1 cellular context compared by ENCODE assay signal in the genomic region with DNA sequence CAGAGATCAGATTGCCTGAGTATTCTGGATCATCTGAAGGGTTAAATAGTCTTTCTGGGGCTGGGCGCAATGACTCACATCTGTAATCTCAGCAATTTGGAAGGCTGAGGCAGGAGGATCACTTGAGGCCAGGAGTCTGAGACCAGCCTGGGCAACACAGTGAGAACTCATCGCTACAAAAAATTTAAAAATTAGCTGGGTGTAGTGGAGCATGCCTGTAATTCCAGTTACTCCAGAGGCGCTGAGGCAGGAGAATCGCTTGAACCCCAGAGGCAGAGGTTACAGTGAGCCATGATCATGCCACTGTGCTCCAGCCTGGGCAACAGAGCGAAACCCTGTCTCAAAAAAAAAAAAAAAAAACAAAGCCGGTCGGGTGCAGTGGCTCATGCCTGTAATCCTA.
A peak's percentile ranks its signal among the peaks of the same experiment; 100 is the strongest.
TF ChIP-seq lines count a peak whose summit lies in the region.

No MANE protein-coding gene starts in this region.

TF ChIP-seq in K562, 482 proteins besides CTCF, POLR2A, EP300 and RAD21:
- TF ChIP-seq THRAP3 (IDR thresholded peaks at IDR 0.05; ENCODE audit: borderline replicate concordance) (no peak), HNRNPLL (IDR thresholded peaks at IDR 0.05; ENCODE audit: low read depth, low read length, poor library complexity, severe bottlenecking) (no peak), PYGO2 (tag; IDR thresholded peaks at IDR 0.05) (no peak), HNRNPL (IDR thresholded peaks at IDR 0.05; ENCODE audit: low read depth, low read length) (no peak), FOSL1 (tag; conservative IDR thresholded peaks at IDR 0.05) (0 out of 2 replicates have a peak, but pooled peaks have one; percentile 27), CREB1 (IDR thresholded peaks at IDR 0.05) (no peak), CREB1 (CRISPR knock-in tag; IDR thresholded peaks at IDR 0.05) (no peak), JUNB (CRISPR knock-in tag; conservative IDR thresholded peaks at IDR 0.05) (no peak), ZC3H8 (IDR thresholded peaks at IDR 0.05) (no peak), ZNF551 (CRISPR knock-in tag; IDR thresholded peaks at IDR 0.05) (no peak), MCM2 (IDR thresholded peaks at IDR 0.05; ENCODE audit: low read depth) (no peak), KHSRP (IDR thresholded peaks at IDR 0.05) (no peak), KDM1A (IDR thresholded peaks at IDR 0.05) (peak; percentile 40 to 49; a peak in 1 of 4 replicates), SNIP1 (IDR thresholded peaks at IDR 0.05; ENCODE audit: low read depth) (no peak)
- TF ChIP-seq, protein P1, sequence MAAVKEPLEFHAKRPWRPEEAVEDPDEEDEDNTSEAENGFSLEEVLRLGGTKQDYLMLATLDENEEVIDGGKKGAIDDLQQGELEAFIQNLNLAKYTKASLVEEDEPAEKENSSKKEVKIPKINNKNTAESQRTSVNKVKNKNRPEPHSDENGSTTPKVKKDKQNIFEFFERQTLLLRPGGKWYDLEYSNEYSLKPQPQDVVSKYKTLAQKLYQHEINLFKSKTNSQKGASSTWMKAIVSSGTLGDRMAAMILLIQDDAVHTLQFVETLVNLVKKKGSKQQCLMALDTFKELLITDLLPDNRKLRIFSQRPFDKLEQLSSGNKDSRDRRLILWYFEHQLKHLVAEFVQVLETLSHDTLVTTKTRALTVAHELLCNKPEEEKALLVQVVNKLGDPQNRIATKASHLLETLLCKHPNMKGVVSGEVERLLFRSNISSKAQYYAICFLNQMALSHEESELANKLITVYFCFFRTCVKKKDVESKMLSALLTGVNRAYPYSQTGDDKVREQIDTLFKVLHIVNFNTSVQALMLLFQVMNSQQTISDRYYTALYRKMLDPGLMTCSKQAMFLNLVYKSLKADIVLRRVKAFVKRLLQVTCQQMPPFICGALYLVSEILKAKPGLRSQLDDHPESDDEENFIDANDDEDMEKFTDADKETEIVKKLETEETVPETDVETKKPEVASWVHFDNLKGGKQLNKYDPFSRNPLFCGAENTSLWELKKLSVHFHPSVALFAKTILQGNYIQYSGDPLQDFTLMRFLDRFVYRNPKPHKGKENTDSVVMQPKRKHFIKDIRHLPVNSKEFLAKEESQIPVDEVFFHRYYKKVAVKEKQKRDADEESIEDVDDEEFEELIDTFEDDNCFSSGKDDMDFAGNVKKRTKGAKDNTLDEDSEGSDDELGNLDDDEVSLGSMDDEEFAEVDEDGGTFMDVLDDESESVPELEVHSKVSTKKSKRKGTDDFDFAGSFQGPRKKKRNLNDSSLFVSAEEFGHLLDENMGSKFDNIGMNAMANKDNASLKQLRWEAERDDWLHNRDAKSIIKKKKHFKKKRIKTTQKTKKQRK (IDR thresholded peaks at IDR 0.05; ENCODE audit: borderline replicate concordance, low read depth, low read length), result no peak
- TF ChIP-seq, protein P2, sequence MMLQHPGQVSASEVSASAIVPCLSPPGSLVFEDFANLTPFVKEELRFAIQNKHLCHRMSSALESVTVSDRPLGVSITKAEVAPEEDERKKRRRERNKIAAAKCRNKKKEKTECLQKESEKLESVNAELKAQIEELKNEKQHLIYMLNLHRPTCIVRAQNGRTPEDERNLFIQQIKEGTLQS (IDR thresholded peaks at IDR 0.05), result peak; percentile 29
- TF ChIP-seq, protein P2 (CRISPR knock-in tag; conservative IDR thresholded peaks at IDR 0.05), result no peak
- TF ChIP-seq, protein P3, sequence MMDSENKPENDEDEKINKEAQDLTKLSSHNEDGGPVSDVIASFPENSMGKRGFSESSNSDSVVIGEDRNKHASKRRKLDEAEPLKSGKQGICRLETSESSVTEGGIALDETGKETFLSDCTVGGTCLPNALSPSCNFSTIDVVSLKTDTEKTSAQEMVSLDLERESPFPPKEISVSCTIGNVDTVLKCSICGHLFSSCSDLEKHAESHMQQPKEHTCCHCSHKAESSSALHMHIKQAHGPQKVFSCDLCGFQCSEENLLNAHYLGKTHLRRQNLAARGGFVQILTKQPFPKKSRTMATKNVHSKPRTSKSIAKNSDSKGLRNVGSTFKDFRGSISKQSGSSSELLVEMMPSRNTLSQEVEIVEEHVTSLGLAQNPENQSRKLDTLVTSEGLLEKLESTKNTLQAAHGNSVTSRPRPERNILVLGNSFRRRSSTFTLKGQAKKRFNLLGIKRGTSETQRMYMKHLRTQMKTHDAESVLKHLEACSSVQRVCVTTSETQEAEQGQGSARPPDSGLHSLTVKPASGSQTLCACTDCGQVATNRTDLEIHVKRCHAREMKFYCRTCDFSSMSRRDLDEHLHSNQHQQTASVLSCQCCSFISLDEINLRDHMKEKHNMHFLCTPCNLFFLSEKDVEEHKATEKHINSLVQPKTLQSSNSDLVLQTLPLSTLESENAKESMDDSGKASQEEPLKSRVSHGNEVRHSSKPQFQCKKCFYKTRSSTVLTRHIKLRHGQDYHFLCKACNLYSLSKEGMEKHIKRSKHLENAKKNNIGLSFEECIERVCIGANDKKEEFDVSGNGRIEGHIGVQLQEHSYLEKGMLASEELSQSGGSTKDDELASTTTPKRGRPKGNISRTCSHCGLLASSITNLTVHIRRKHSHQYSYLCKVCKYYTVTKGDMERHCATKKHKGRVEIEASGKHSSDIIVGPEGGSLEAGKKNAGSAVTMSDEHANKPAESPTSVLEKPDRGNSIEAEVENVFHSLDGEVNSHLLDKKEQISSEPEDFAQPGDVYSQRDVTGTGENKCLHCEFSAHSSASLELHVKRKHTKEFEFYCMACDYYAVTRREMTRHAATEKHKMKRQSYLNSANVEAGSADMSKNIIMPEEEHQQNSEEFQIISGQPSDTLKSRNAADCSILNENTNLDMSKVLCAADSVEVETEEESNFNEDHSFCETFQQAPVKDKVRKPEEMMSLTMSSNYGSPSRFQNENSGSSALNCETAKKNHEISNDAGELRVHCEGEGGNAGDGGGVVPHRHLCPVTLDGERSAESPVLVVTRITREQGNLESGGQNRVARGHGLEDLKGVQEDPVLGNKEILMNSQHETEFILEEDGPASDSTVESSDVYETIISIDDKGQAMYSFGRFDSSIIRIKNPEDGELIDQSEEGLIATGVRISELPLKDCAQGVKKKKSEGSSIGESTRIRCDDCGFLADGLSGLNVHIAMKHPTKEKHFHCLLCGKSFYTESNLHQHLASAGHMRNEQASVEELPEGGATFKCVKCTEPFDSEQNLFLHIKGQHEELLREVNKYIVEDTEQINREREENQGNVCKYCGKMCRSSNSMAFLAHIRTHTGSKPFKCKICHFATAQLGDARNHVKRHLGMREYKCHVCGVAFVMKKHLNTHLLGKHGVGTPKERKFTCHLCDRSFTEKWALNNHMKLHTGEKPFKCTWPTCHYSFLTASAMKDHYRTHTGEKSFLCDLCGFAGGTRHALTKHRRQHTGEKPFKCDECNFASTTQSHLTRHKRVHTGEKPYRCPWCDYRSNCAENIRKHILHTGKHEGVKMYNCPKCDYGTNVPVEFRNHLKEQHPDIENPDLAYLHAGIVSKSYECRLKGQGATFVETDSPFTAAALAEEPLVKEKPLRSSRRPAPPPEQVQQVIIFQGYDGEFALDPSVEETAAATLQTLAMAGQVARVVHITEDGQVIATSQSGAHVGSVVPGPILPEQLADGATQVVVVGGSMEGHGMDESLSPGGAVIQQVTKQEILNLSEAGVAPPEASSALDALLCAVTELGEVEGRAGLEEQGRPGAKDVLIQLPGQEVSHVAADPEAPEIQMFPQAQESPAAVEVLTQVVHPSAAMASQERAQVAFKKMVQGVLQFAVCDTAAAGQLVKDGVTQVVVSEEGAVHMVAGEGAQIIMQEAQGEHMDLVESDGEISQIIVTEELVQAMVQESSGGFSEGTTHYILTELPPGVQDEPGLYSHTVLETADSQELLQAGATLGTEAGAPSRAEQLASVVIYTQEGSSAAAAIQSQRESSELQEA (IDR thresholded peaks at IDR 0.05; ENCODE audit: low read depth), result no peak
- TF ChIP-seq, protein P4, sequence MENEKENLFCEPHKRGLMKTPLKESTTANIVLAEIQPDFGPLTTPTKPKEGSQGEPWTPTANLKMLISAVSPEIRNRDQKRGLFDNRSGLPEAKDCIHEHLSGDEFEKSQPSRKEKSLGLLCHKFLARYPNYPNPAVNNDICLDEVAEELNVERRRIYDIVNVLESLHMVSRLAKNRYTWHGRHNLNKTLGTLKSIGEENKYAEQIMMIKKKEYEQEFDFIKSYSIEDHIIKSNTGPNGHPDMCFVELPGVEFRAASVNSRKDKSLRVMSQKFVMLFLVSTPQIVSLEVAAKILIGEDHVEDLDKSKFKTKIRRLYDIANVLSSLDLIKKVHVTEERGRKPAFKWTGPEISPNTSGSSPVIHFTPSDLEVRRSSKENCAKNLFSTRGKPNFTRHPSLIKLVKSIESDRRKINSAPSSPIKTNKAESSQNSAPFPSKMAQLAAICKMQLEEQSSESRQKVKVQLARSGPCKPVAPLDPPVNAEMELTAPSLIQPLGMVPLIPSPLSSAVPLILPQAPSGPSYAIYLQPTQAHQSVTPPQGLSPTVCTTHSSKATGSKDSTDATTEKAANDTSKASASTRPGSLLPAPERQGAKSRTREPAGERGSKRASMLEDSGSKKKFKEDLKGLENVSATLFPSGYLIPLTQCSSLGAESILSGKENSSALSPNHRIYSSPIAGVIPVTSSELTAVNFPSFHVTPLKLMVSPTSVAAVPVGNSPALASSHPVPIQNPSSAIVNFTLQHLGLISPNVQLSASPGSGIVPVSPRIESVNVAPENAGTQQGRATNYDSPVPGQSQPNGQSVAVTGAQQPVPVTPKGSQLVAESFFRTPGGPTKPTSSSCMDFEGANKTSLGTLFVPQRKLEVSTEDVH (IDR thresholded peaks at IDR 0.05; ENCODE audit: low read depth, partially characterized antibody), result no peak
- TF ChIP-seq, protein P5, sequence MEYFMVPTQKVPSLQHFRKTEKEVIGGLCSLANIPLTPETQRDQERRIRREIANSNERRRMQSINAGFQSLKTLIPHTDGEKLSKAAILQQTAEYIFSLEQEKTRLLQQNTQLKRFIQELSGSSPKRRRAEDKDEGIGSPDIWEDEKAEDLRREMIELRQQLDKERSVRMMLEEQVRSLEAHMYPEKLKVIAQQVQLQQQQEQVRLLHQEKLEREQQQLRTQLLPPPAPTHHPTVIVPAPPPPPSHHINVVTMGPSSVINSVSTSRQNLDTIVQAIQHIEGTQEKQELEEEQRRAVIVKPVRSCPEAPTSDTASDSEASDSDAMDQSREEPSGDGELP (CRISPR knock-in tag; IDR thresholded peaks at IDR 0.05; ENCODE audit: borderline replicate concordance), result no peak
- TF ChIP-seq, protein P6, sequence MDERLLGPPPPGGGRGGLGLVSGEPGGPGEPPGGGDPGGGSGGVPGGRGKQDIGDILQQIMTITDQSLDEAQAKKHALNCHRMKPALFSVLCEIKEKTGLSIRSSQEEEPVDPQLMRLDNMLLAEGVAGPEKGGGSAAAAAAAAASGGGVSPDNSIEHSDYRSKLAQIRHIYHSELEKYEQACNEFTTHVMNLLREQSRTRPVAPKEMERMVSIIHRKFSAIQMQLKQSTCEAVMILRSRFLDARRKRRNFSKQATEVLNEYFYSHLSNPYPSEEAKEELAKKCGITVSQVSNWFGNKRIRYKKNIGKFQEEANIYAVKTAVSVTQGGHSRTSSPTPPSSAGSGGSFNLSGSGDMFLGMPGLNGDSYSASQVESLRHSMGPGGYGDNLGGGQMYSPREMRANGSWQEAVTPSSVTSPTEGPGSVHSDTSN (CRISPR knock-in tag; IDR thresholded peaks at IDR 0.05; ENCODE audit: low read depth), result no peak
- TF ChIP-seq, protein P6 (tag; conservative IDR thresholded peaks at IDR 0.05; ENCODE audit: low read depth), result no peak
- TF ChIP-seq, protein P7, sequence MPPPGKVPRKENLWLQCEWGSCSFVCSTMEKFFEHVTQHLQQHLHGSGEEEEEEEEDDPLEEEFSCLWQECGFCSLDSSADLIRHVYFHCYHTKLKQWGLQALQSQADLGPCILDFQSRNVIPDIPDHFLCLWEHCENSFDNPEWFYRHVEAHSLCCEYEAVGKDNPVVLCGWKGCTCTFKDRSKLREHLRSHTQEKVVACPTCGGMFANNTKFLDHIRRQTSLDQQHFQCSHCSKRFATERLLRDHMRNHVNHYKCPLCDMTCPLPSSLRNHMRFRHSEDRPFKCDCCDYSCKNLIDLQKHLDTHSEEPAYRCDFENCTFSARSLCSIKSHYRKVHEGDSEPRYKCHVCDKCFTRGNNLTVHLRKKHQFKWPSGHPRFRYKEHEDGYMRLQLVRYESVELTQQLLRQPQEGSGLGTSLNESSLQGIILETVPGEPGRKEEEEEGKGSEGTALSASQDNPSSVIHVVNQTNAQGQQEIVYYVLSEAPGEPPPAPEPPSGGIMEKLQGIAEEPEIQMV (tag; conservative IDR thresholded peaks at IDR 0.05; ENCODE audit: low read depth), result no peak
- TF ChIP-seq, protein P8, sequence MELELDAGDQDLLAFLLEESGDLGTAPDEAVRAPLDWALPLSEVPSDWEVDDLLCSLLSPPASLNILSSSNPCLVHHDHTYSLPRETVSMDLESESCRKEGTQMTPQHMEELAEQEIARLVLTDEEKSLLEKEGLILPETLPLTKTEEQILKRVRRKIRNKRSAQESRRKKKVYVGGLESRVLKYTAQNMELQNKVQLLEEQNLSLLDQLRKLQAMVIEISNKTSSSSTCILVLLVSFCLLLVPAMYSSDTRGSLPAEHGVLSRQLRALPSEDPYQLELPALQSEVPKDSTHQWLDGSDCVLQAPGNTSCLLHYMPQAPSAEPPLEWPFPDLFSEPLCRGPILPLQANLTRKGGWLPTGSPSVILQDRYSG (tag; conservative IDR thresholded peaks at IDR 0.05; ENCODE audit: low read depth), result no peak
